In the genomic region with DNA sequence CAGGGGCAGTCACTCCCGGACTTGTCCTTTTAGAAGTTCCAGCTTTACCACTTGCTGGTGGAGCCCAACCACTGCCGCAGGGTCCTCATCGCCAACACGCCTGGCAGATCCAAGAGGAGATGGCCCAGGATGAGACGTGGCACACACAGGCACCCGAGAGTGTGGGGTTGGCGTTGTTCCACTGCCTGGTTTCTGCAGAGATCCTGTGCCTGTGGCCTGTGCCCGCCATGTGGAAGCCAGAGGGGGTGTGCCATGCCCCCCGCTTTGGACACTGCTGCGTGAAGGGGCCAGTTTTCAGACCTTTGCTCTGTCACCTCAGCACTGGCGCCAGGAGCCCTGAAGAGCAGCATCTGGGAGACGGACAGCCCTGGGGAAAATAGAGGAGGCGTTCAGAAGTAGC, we compare ENCODE assay signal across 25 cellular contexts. TPM values are rescaled to one million over a fixed set of nuclear protein-coding genes. Genes with fewer than 3 reads are reported as not detected.
DNase-seq lines count a peak whose midpoint lies in the region; ATAC-seq, FAIRE-seq and TF ChIP-seq lines count a peak whose summit lies in the region.
"Had no signal": no experiment of that assay in that cellular context is flagged by ENCODE, and none has a peak within 500 bp of the region (broad histone marks: within the 10 kb centered on the region; RNA-seq: fewer than 3 reads in every experiment).

No MANE protein-coding gene starts in this region.

- dilution Hi-C loops in mammary epithelial cell (cut with HindIII; ENCODE audit: low sequenced_read_pairs): no loop called here

- intact Hi-C loops in MCF 10A (cut with micrococcal nuclease): no loop called here
- intact Hi-C loops in mammary epithelial cell (cut with micrococcal nuclease): no loop called here
- intact Hi-C loops in kidney (cut with DNase I): no loop called here
- intact Hi-C loops in CD4-positive, alpha-beta T cell (cut with DNase I, micrococcal nuclease): no loop called here

- no peak overlapping the region for H3K4me2 ChIP-seq in mammary epithelial cell (ENCODE audit: insufficient read depth, low read depth, low read length)

- H3K9ac ChIP-seq in mammary epithelial cell (ENCODE audit: insufficient read depth, low read length) (no peak overlapping the region), kidney (ENCODE audit: low read length in 2 of 2) (no peak overlapping the region)

- no peak for FAIRE-seq in kidney (lab: Jason Lieb, UNC)
- FAIRE-seq: GM12892, H54 had no signal

- H3K4me3 ChIP-seq in mammary epithelial cell (replicated peaks in 1 of 3; ENCODE audit: insufficient read depth in 1 of 3, low read depth in 2 of 3, low read length in 3 of 3) (no peak overlapping the region), kidney (ENCODE audit: low read length in 2 of 2) (no peak overlapping the region), suprapubic skin (no peak overlapping the region)

- in situ Hi-C loops in mammary epithelial cell (cut with MboI; ENCODE audit: low sequenced_read_pairs in 2 of 2): no loop called here

- H3K36me3 ChIP-seq in mammary epithelial cell (ENCODE audit: insufficient read depth, low read length) (peaks cover 47% of the 10 kb centered on the region), kidney (ENCODE audit: control insufficient read depth in 1 of 2, insufficient read depth in 2 of 2, low read length in 2 of 2) (peaks cover 17 to 34% of the 10 kb centered on the region in 2 donors), suprapubic skin (peaks cover 77% of the 10 kb centered on the region)

- H3K79me2 ChIP-seq in mammary epithelial cell (ENCODE audit: insufficient read depth, low read length): peaks cover 58% of the 10 kb centered on the region

- H3K9me3 ChIP-seq in mammary epithelial cell (replicated peaks; ENCODE audit: insufficient read depth, low read length) (no peaks in the 10 kb centered on the region), kidney (ENCODE audit: control insufficient read depth in 1 of 2, low read length in 2 of 2) (no peaks in the 10 kb centered on the region), suprapubic skin (no peaks in the 10 kb centered on the region)
- no peaks in the 10 kb centered on the region for H3K9me3 ChIP-seq in CD4-positive, alpha-beta T cell (ENCODE audit: control insufficient read depth, low read length)

- H3K27ac Mint-ChIP-seq in MCF 10A (ENCODE audit: low read depth, unreplicated experiment) (peak overlapping the region; percentile 18), osteocyte (ENCODE audit: unreplicated experiment) (no peak overlapping the region)
- H3K27ac Mint-ChIP-seq in CD4-positive, alpha-beta T cell: no peak overlapping the region
- H3K27ac Mint-ChIP-seq: B cell, IgD-negative memory B cell had no signal

- H3K27ac ChIP-seq in mammary epithelial cell (ENCODE audit: insufficient read depth, low read depth, low read length) (no peak overlapping the region), kidney (ENCODE audit: low read depth in 2 of 2, low read length in 2 of 2) (no peak overlapping the region), suprapubic skin (no peak overlapping the region)
- H3K27ac ChIP-seq in CD4-positive, alpha-beta T cell (ENCODE audit: low read depth, low read length): no peak overlapping the region
- H3K27ac ChIP-seq: 22Rv1, C4-2B had no signal

- CTCF ChIA-PET in MCF 10A (lab: Yijun Ruan, JAX) (interaction anchor here (0.6 to 1.2 kb wide), 3 partner anchors 14 to 201 kb away, joined by 3 to 5 read pairs (median 3); no protein-coding TSS in a partner anchor), mammary epithelial cell (lab: Charles Lee; ENCODE audit: low non-redundant PET) (interaction anchor here (0.9 kb wide), 1 partner anchor 64 kb away, joined by 5 read pairs; no protein-coding TSS in a partner anchor)
- CTCF ChIA-PET in CD4-positive, alpha-beta T cell (lab: Charles Lee): no interaction called here

- peaks cover 100% of the 10 kb centered on the region for H3K36me3 Mint-ChIP-seq in MCF 10A (ENCODE audit: insufficient read depth, unreplicated experiment)
- peaks cover 52% of the 10 kb centered on the region for H3K36me3 Mint-ChIP-seq in osteocyte (ENCODE audit: unreplicated experiment)
- peaks cover 98% of the 10 kb centered on the region for H3K36me3 Mint-ChIP-seq in CD4-positive, alpha-beta T cell (ENCODE audit: low read depth)

- no peaks in the 10 kb centered on the region for H4K20me1 ChIP-seq in mammary epithelial cell (ENCODE audit: insufficient read depth, low read length)

- H3K27me3 ChIP-seq in mammary epithelial cell (ENCODE audit: insufficient read depth, low read length): no peaks in the 10 kb centered on the region
- H3K27me3 ChIP-seq in CD4-positive, alpha-beta T cell (ENCODE audit: control insufficient read depth, insufficient read depth, low read length): no peaks in the 10 kb centered on the region
- no peaks in the 10 kb centered on the region for H3K27me3 ChIP-seq in suprapubic skin

- no peaks in the 10 kb centered on the region for H3K27me3 Mint-ChIP-seq in MCF 10A (ENCODE audit: insufficient read depth, unreplicated experiment)
- no peaks in the 10 kb centered on the region for H3K27me3 Mint-ChIP-seq in osteocyte (ENCODE audit: unreplicated experiment)
- H3K27me3 Mint-ChIP-seq in CD4-positive, alpha-beta T cell: no peaks in the 10 kb centered on the region
- H3K27me3 Mint-ChIP-seq: B cell; CD8-positive, alpha-beta memory T cell; IgD-negative memory B cell had no signal

- TF ChIP-seq CTCF in MCF 10A (IDR thresholded peaks at IDR 0.05; ENCODE audit: unreplicated experiment) (no peak), mammary epithelial cell (conservative IDR thresholded peaks at IDR 0.05 in 1 of 2, IDR thresholded peaks at IDR 0.05 in 1 of 2; ENCODE audit: extremely low read depth in 1 of 2, insufficient read depth in 1 of 2, low read depth in 1 of 2, low read length in 2 of 2) (no peak), kidney (IDR thresholded peaks at IDR 0.05; ENCODE audit: borderline replicate concordance, extremely low read depth, insufficient read depth) (no peak), osteocyte (IDR thresholded peaks at IDR 0.05) (no peak), suprapubic skin (IDR thresholded peaks at IDR 0.05) (no peak)
- TF ChIP-seq CTCF in CD4-positive, alpha-beta T cell (IDR thresholded peaks at IDR 0.05): no peak

- H2AFZ ChIP-seq in mammary epithelial cell (ENCODE audit: low read depth, low read length): no peak overlapping the region

- H3K4me1 Mint-ChIP-seq in MCF 10A (ENCODE audit: insufficient read depth, unreplicated experiment): no peaks in the 10 kb centered on the region
- no peaks in the 10 kb centered on the region for H3K4me1 Mint-ChIP-seq in osteocyte (ENCODE audit: unreplicated experiment)
- H3K4me1 Mint-ChIP-seq in CD4-positive, alpha-beta T cell (ENCODE audit: low read depth): peaks cover 11% of the 10 kb centered on the region
- H3K4me1 Mint-ChIP-seq: B cell, IgD-negative memory B cell had no signal

- WGBS in mammary epithelial cell (ENCODE audit: low coverage, missing lambda C conversion rate): 68% methylated on average over 7 of the region's 13 CpGs
- 90% methylated on average over 10 of the region's 13 CpGs for WGBS in suprapubic skin

- TF ChIP-seq EP300 in suprapubic skin (IDR thresholded peaks at IDR 0.05): no peak

- no TSS peak for BruUV-seq in MCF 10A (replicated peaks; lab: Mats Ljungman, UMichigan)
- no TSS peak for BruUV-seq in mammary epithelial cell (replicated peaks; lab: Mats Ljungman, UMichigan)

- no peak for DNase-seq in MCF 10A (ENCODE audit: unreplicated experiment)
- no peak for DNase-seq in mammary epithelial cell
- peak; percentile 53 for DNase-seq in kidney
- DNase-seq in osteocyte (ENCODE audit: extremely low spot score, unreplicated experiment): peak; percentile 77
- DNase-seq in CD4-positive, alpha-beta T cell: no peak
- DNase-seq in suprapubic skin (ENCODE audit: low spot score in 2 of 2): no peak
- DNase-seq in T-helper 1 cell: no peak
- DNase-seq: CD8-positive, alpha-beta memory T cell; DMS79 treated with DMSO at 0.1 percent for 48 hours; NCI-H1092; NCI-H1417 treated with DMSO at 0.1 percent for 48 hours; NCI-H1694 treated with DMSO at 0.1 percent for 48 hours; NCI-H2081; NCI-H345; NCI-H524; NCI-H748 treated with DMSO at 0.1 percent for 48 hours; NK-92 treated with Interleukin-12 subunit alpha and Interleukin-12 subunit beta, amount 100 ng/mL, for 24 hours; PC-3; SHP77 had no signal

- no peak overlapping the region for H3K4me3 Mint-ChIP-seq in MCF 10A (ENCODE audit: unreplicated experiment)
- no peak overlapping the region for H3K4me3 Mint-ChIP-seq in osteocyte (ENCODE audit: unreplicated experiment)
- no peak overlapping the region for H3K4me3 Mint-ChIP-seq in CD4-positive, alpha-beta T cell
- H3K4me3 Mint-ChIP-seq: B cell; CD8-positive, alpha-beta memory T cell; IgD-negative memory B cell had no signal

- H3K4me1 ChIP-seq in mammary epithelial cell (ENCODE audit: insufficient read depth, low read length) (peaks cover 9% of the 10 kb centered on the region), kidney (ENCODE audit: control insufficient read depth in 1 of 2, insufficient read depth in 1 of 2, low read depth in 1 of 2, low read length in 2 of 2) (no peaks in the 10 kb centered on the region), suprapubic skin (no peaks in the 10 kb centered on the region)

- no peak for TF ChIP-seq POLR2A in suprapubic skin (IDR thresholded peaks at IDR 0.05)

- POLR2A ChIA-PET in MCF 10A (lab: Yijun Ruan, JAX): interaction anchor here (0.8 to 4.5 kb wide), 2 partner anchors 10 to 35 kb away, joined by 6 to 26 read pairs; a partner anchor contains a TSS
- POLR2A ChIA-PET in CD4-positive, alpha-beta T cell (lab: Charles Lee): no interaction called here

- H3K9me3 Mint-ChIP-seq in MCF 10A (ENCODE audit: unreplicated experiment): no peaks in the 10 kb centered on the region
- no peaks in the 10 kb centered on the region for H3K9me3 Mint-ChIP-seq in osteocyte (ENCODE audit: unreplicated experiment)
- no peaks in the 10 kb centered on the region for H3K9me3 Mint-ChIP-seq in CD4-positive, alpha-beta T cell
- H3K9me3 Mint-ChIP-seq: CD8-positive, alpha-beta memory T cell; IgD-negative memory B cell had no signal

- no peak for ATAC-seq in CD4-positive, alpha-beta T cell (ENCODE audit: poor library complexity)
- ATAC-seq: PC-3 had no signal

RNA-seq across cellular contexts. Expression of a gene that starts 10.8 kb away (rescaled TPM):
- total RNA-seq in MCF 10A (2022) (181 and 184 TPM in 2 replicates), mammary epithelial cell (100 to 1,000 TPM; 158 to 159 TPM), kidney (269 TPM), osteocyte (97.3 and 102 TPM in 2 replicates), suprapubic skin (100 to 1,000 TPM in 2 of 4 donors, 10 to 100 TPM in 2; 89.7 to 259 (median 108) TPM)
- polyA plus RNA-seq in mammary epithelial cell (85.1 TPM), kidney (ENCODE audit: insufficient read depth, low read depth, low replicate concordance) (119 TPM)
- 71.8 TPM for polyA minus RNA-seq in mammary epithelial cell
- 100 to 1,000 TPM; 111 to 115 TPM for total RNA-seq in CD4-positive, alpha-beta T cell

Comparison
In these comparisons a context has a peak if more than half of its experiments do, and no peak if none do; other contexts are left out.
1. DNase-seq: peak in kidney (single experiment) and osteocyte (single experiment); none in MCF 10A (single experiment), mammary epithelial cell (single experiment), CD4-positive, alpha-beta T cell (0 of 10), suprapubic skin (0 of 2) and T-helper 1 cell (0 of 5).